Comparison of ENCODE assay signal across 17 cellular contexts in genomic region chr4:125519376-125520171, GRCh38.
"Had no signal": no experiment of that assay in that cellular context is flagged by ENCODE, and none has a peak within 500 bp of the region (broad histone marks: within the 10 kb centered on the region; RNA-seq: fewer than 3 reads in every experiment).

No MANE protein-coding gene starts in this region.

- H3K4me1 ChIP-seq: breast epithelium, foreskin keratinocyte, prostate gland, sigmoid colon had no signal

- H3K4me3 Mint-ChIP-seq: activated B cell treated with CpG ODN at 0.5 μM for 24 hours; activated CD4-positive, alpha-beta T cell treated with anti-CD3 and anti-CD28 coated beads, Interleukin-2, amount 10 ng/mL, durations not matched to agents 7 days and 5 days; activated naive CD4-positive, alpha-beta T cell treated with anti-CD3 and anti-CD28 coated beads, Interleukin-2, amount 50 U/mL, for 24 hours; naive thymus-derived CD4-positive, alpha-beta T cell; type B pancreatic cell had no signal

- H3K27ac ChIP-seq: breast epithelium, foreskin keratinocyte, prostate gland, sigmoid colon had no signal

- H3K36me3 Mint-ChIP-seq: activated naive CD4-positive, alpha-beta T cell treated with anti-CD3 and anti-CD28 coated beads, Interleukin-2, amount 50 U/mL, for 24 hours; naive thymus-derived CD4-positive, alpha-beta T cell; type B pancreatic cell had no signal

- H3K9me3 ChIP-seq: breast epithelium, prostate gland had no signal

- H3K9me3 Mint-ChIP-seq: activated CD4-positive, alpha-beta T cell treated with anti-CD3 and anti-CD28 coated beads, Interleukin-2, amount 10 ng/mL, durations not matched to agents 7 days and 5 days had no signal

- ATAC-seq: foreskin keratinocyte; naive thymus-derived CD4-positive, alpha-beta T cell had no signal

- H3K27me3 ChIP-seq: breast epithelium, foreskin keratinocyte, sigmoid colon had no signal

- H3K4me1 Mint-ChIP-seq: activated B cell treated with CpG ODN at 0.5 μM for 24 hours; activated CD4-positive, alpha-beta T cell treated with anti-CD3 and anti-CD28 coated beads, Interleukin-2, amount 10 ng/mL, durations not matched to agents 7 days and 5 days; activated naive CD4-positive, alpha-beta T cell treated with anti-CD3 and anti-CD28 coated beads, Interleukin-2, amount 50 U/mL, for 24 hours; naive thymus-derived CD4-positive, alpha-beta T cell had no signal

- H3K4me3 ChIP-seq: breast epithelium, lung, prostate gland, sigmoid colon had no signal

- H3K27me3 Mint-ChIP-seq: activated B cell treated with CpG ODN at 0.5 μM for 24 hours; activated CD4-positive, alpha-beta T cell treated with anti-CD3 and anti-CD28 coated beads, Interleukin-2, amount 10 ng/mL, durations not matched to agents 7 days and 5 days; activated naive CD4-positive, alpha-beta T cell treated with anti-CD3 and anti-CD28 coated beads, Interleukin-2, amount 50 U/mL, for 24 hours; naive thymus-derived CD4-positive, alpha-beta T cell had no signal

- DNase-seq: activated B cell treated with CpG ODN at 0.5 μM for 24 hours; activated CD4-positive, alpha-beta T cell treated with anti-CD3 and anti-CD28 coated beads, Interleukin-2, amount 10 ng/mL, durations not matched to agents 7 days and 5 days; activated CD8-positive, alpha-beta memory T cell treated with anti-CD3 and anti-CD28 coated beads for 24 hours; amniotic stem cell; foreskin keratinocyte; islet precursor cell; naive thymus-derived CD4-positive, alpha-beta T cell; occipital lobe; sigmoid colon; stimulated activated CD4-positive, alpha-beta T cell treated with anti-CD3 and anti-CD28 coated beads, Interleukin-12 subunit alpha, Interleukin-12 subunit beta, amount 100 ng/mL, for 4 hours; stimulated activated naive CD4-positive, alpha-beta T cell had no signal

- H3K27ac Mint-ChIP-seq: activated B cell treated with CpG ODN at 0.5 μM for 24 hours; activated CD4-positive, alpha-beta T cell treated with anti-CD3 and anti-CD28 coated beads, Interleukin-2, amount 10 ng/mL, durations not matched to agents 7 days and 5 days; activated naive CD4-positive, alpha-beta T cell treated with anti-CD3 and anti-CD28 coated beads, Interleukin-2, amount 50 U/mL, for 24 hours; activated T-helper 2 cell treated with anti-CD3 and anti-CD28 coated beads, Interferon-gamma antibody, Interleukin-2, Interleukin-4, amounts not matched to agents 10 μg/mL and 5 μg/mL and 100 μg/mL, durations not matched to agents 14 hours and 24 hours and 36 hours; naive thymus-derived CD4-positive, alpha-beta T cell; type B pancreatic cell had no signal

- H3K36me3 ChIP-seq: breast epithelium, prostate gland, sigmoid colon had no signal
